Comparison of ENCODE assay signal across 8 cellular contexts in genomic region chr13:23980160-23980551, GRCh38.
DNase-seq lines count a peak whose midpoint lies in the region; ATAC-seq and TF ChIP-seq lines count a peak whose summit lies in the region.

No MANE protein-coding gene starts in this region.

- TF ChIP-seq CTCF in RWPE1 (conservative IDR thresholded peaks at IDR 0.05; ENCODE audit: low read depth) (no peak), gastroesophageal sphincter (IDR thresholded peaks at IDR 0.05) (no peak), neural progenitor cell (IDR thresholded peaks at IDR 0.05) (no peak)

- POLR2A ChIA-PET in RWPE1 (lab: Yijun Ruan, JAX; ENCODE audit: low non-redundant PET), result no interaction called here

- peaks cover 79% of the 10 kb centered on the region for H3K27me3 Mint-ChIP-seq in CD4-positive, CD25-positive, alpha-beta regulatory T cell
- peaks cover 6% of the 10 kb centered on the region for H3K27me3 Mint-ChIP-seq in neural progenitor cell (ENCODE audit: insufficient read depth, low read depth)

- no peaks in the 10 kb centered on the region for H3K36me3 ChIP-seq in CD4-positive, CD25-positive, alpha-beta regulatory T cell (ENCODE audit: control insufficient read depth, insufficient read depth, low read length)
- H3K36me3 ChIP-seq in gastroesophageal sphincter (no peaks in the 10 kb centered on the region), neural progenitor cell (no peaks in the 10 kb centered on the region), stomach smooth muscle (ENCODE audit: control insufficient read depth in 2 of 2, insufficient read depth in 2 of 2, low read length in 2 of 2) (no peaks in the 10 kb centered on the region)

- no peaks in the 10 kb centered on the region for H3K9me3 ChIP-seq in CD4-positive, CD25-positive, alpha-beta regulatory T cell (ENCODE audit: control insufficient read depth in 2 of 2, low read length in 2 of 2)
- H3K9me3 ChIP-seq in gastroesophageal sphincter (no peaks in the 10 kb centered on the region), neural progenitor cell (ENCODE audit: low read depth) (no peaks in the 10 kb centered on the region), stomach smooth muscle (ENCODE audit: control insufficient read depth in 2 of 2, low read length in 2 of 2) (no peaks in the 10 kb centered on the region)

- H3K27ac ChIP-seq in CD4-positive, CD25-positive, alpha-beta regulatory T cell (ENCODE audit: insufficient read depth, low read length, poor library complexity, severe bottlenecking), result no peak overlapping the region
- H3K27ac ChIP-seq in RWPE1 (peak overlapping the region; percentile 34), gastroesophageal sphincter (peak overlapping the region in 2 of 4 donors; percentile 59 to 67), neural progenitor cell (no peak overlapping the region), stomach smooth muscle (ENCODE audit: low read length) (no peak overlapping the region)

- H3K36me3 Mint-ChIP-seq in CD4-positive, CD25-positive, alpha-beta regulatory T cell, result no peaks in the 10 kb centered on the region
- H3K36me3 Mint-ChIP-seq in neural progenitor cell, result peaks cover 23% of the 10 kb centered on the region

- peaks cover 22% of the 10 kb centered on the region for H3F3A ChIP-seq in neural progenitor cell (ENCODE audit: low read depth)

- WGBS in gastroesophageal sphincter (ENCODE audit: low coverage in 1 of 2), 2 donors, result 1% methylated on average over 23 of the region's 28 CpGs; no CpG with 5 or more reads in 1 of the 2 donors

- TF ChIP-seq EP300 in gastroesophageal sphincter (IDR thresholded peaks at IDR 0.05), result no peak

- peaks cover 5 to 15% (median 10%) of the 10 kb centered on the region in 4 donors for H3K4me1 Mint-ChIP-seq in CD4-positive, CD25-positive, alpha-beta regulatory T cell
- peaks cover 47% of the 10 kb centered on the region for H3K4me1 Mint-ChIP-seq in neural progenitor cell

- H3K27me3 ChIP-seq in CD4-positive, CD25-positive, alpha-beta regulatory T cell (ENCODE audit: control insufficient read depth, insufficient read depth, low read length), result peaks cover 29% of the 10 kb centered on the region
- H3K27me3 ChIP-seq in gastroesophageal sphincter (no peaks in the 10 kb centered on the region), neural progenitor cell (peaks cover 15% of the 10 kb centered on the region), stomach smooth muscle (ENCODE audit: control insufficient read depth in 1 of 2, insufficient read depth in 2 of 2, low read length in 2 of 2) (peaks cover 0 to 5% of the 10 kb centered on the region in 2 donors)

- peak overlapping the region; percentile 70 to 91 (median 82) for H3K4me3 Mint-ChIP-seq in CD4-positive, CD25-positive, alpha-beta regulatory T cell
- peak overlapping the region; percentile 95 for H3K4me3 Mint-ChIP-seq in neural progenitor cell

- H3K4me3 ChIP-seq in CD4-positive, CD25-positive, alpha-beta regulatory T cell (ENCODE audit: low read depth, low read length), result peak overlapping the region; percentile 61
- peak overlapping the region; percentile 36 to 58 for H3K4me3 ChIP-seq in gastroesophageal sphincter
- peak overlapping the region; percentile 73 for H3K4me3 ChIP-seq in neural progenitor cell
- H3K4me3 ChIP-seq in stomach smooth muscle (ENCODE audit: low read length in 2 of 2), result peak overlapping the region; percentile 78 to 89

- peak; percentile 76 to 80 for ATAC-seq in CD4-positive, CD25-positive, alpha-beta regulatory T cell (ENCODE audit: low read depth in 2 of 2)
- ATAC-seq in GM19467 (IDR thresholded peaks at IDR 0.05; ENCODE audit: unreplicated experiment) (peak; percentile 74), HG03571 (IDR thresholded peaks at IDR 0.05; ENCODE audit: unreplicated experiment) (peak; percentile 75), gastroesophageal sphincter (peak; percentile 88)

- no peak overlapping the region for H3K9ac ChIP-seq in neural progenitor cell
- H3K9ac ChIP-seq in stomach smooth muscle (ENCODE audit: low read length in 2 of 2), result peak overlapping the region in 1 of 2 donors; percentile 64

- H3K4me1 ChIP-seq in CD4-positive, CD25-positive, alpha-beta regulatory T cell (ENCODE audit: control insufficient read depth, insufficient read depth, low read length, poor library complexity, severe bottlenecking), result peaks cover 11% of the 10 kb centered on the region
- peaks cover 0 to 24% (median 0%) of the 10 kb centered on the region in 3 donors for H3K4me1 ChIP-seq in gastroesophageal sphincter
- H3K4me1 ChIP-seq in neural progenitor cell, result peaks cover 9% of the 10 kb centered on the region
- peaks cover 14% of the 10 kb centered on the region for H3K4me1 ChIP-seq in stomach smooth muscle (ENCODE audit: control insufficient read depth, insufficient read depth, low read length)

- peak overlapping the region; percentile 92 for H3K4me2 ChIP-seq in neural progenitor cell

- TF ChIP-seq POLR2A in gastroesophageal sphincter (IDR thresholded peaks at IDR 0.05), result no peak

- peak overlapping the region; percentile 90 for H2AFZ ChIP-seq in neural progenitor cell (replicated peaks)

- peak; percentile 69 to 79 (median 76) for DNase-seq in CD4-positive, CD25-positive, alpha-beta regulatory T cell
- DNase-seq in RWPE1 (ENCODE audit: low spot score), result peak; percentile 68
- peak; percentile 45 to 68 (median 52) for DNase-seq in activated naive CD4-positive, alpha-beta T cell (lab: John Stamatoyannopoulos, UW)
- DNase-seq in neural progenitor cell (ENCODE audit: low spot score), result peak; percentile 95

- CTCF ChIA-PET in RWPE1 (lab: Yijun Ruan, JAX), result interaction anchor here (0.6 to 1.5 kb wide), 2 partner anchors 20 to 600 kb away, joined by 3 to 5 read pairs; no protein-coding TSS in a partner anchor

- H3K27ac Mint-ChIP-seq in CD4-positive, CD25-positive, alpha-beta regulatory T cell, result peak overlapping the region in 2 of 3 donors; percentile 72 to 81
- H3K27ac Mint-ChIP-seq in neural progenitor cell, result peak overlapping the region; percentile 91

- peaks cover 0 to 1% (median 0%) of the 10 kb centered on the region in 7 donors for H3K9me3 Mint-ChIP-seq in CD4-positive, CD25-positive, alpha-beta regulatory T cell
- H3K9me3 Mint-ChIP-seq in neural progenitor cell, result peaks cover 2% of the 10 kb centered on the region

- no peaks in the 10 kb centered on the region for H4K20me1 ChIP-seq in neural progenitor cell (ENCODE audit: low read depth)

- H3K79me2 ChIP-seq in neural progenitor cell (ENCODE audit: low read depth), result no peaks in the 10 kb centered on the region
